8 cellular contexts compared by ENCODE assay signal in genomic region chr1:161399257-161399998, GRCh38. TPM values are rescaled to one million over a fixed set of nuclear protein-coding genes. Genes with fewer than 3 reads are reported as not detected.
A peak's percentile ranks its signal among the peaks of the same experiment; 100 is the strongest.
DNase-seq lines count a peak whose midpoint lies in the region; ATAC-seq and TF ChIP-seq lines count a peak whose summit lies in the region.

No MANE protein-coding gene starts in this region.

- peak overlapping the region; percentile 97 for H3K27ac ChIP-seq in HUES64 (ENCODE audit: low read depth, low read length)
- peak overlapping the region; percentile 97 for H3K27ac ChIP-seq in OCI-LY1 (ENCODE audit: low read depth, low read length, poor library complexity, severe bottlenecking)

- H3K4me1 ChIP-seq in HUES64 (ENCODE audit: insufficient read depth, low read length): no peaks in the 10 kb centered on the region
- H3K4me1 ChIP-seq in OCI-LY1 (ENCODE audit: insufficient read depth, low read length, severe bottlenecking): peaks cover 17% of the 10 kb centered on the region

- H3K36me3 ChIP-seq in HUES64 (ENCODE audit: insufficient read depth, low read length) (no peaks in the 10 kb centered on the region), OCI-LY1 (ENCODE audit: insufficient read depth, low read length) (peaks cover 7% of the 10 kb centered on the region; the same call in 1 of the 2 replicates)

- no peaks in the 10 kb centered on the region for H3K9me3 ChIP-seq in HUES64 (ENCODE audit: insufficient read depth, low read depth, low read length)
- peaks cover 5% of the 10 kb centered on the region; the same call in 1 of the 2 replicates for H3K9me3 ChIP-seq in OCI-LY1 (ENCODE audit: low read length)

- H3K9ac ChIP-seq in HUES64 (ENCODE audit: low read depth, low read length) (peak overlapping the region; percentile 79), OCI-LY1 (ENCODE audit: low read length) (peak overlapping the region; percentile 92)

- no peaks in the 10 kb centered on the region for H4K20me1 ChIP-seq in OCI-LY1 (ENCODE audit: insufficient read depth, low read length)

- H3K9me2 ChIP-seq in OCI-LY1 (ENCODE audit: low read depth, low read length): no peaks in the 10 kb centered on the region

- H2AFZ ChIP-seq in OCI-LY1 (ENCODE audit: low read length): peak overlapping the region; percentile 47

- DNase-seq in DMS 273 (lab: John Stamatoyannopoulos, UW; ENCODE audit: unreplicated experiment) (peak; percentile 98), activated T-cell treated with anti-CD3 and anti-CD28 coated beads for 1 hour (ENCODE audit: low read depth) (peak; percentile 93), epidermal melanocyte (ENCODE audit: insufficient read length, low spot score) (peak; percentile 74), middle frontal gyrus (ENCODE audit: extremely low spot score, low spot score) (peak; percentile 81)
- DNase-seq in stimulated activated CD8-positive, alpha-beta memory T cell treated with anti-CD3 and anti-CD28 coated beads, Interleukin-2, amount 100 ng/mL, for 1 hour (ENCODE audit: low read depth in 2 of 2): peak; percentile 87

- H3F3A ChIP-seq in OCI-LY1 (ENCODE audit: insufficient read depth, low read length): no peaks in the 10 kb centered on the region

- H3K79me2 ChIP-seq in OCI-LY1 (ENCODE audit: insufficient read depth, low read length): no peaks in the 10 kb centered on the region

- H3K27me3 ChIP-seq in HUES64 (ENCODE audit: insufficient read depth, low read length) (no peaks in the 10 kb centered on the region; the same call in 1 of the 2 replicates), OCI-LY1 (ENCODE audit: insufficient read depth, low read length) (no peaks in the 10 kb centered on the region; the same call in 1 of the 2 replicates)

- WGBS in HUES64: under 1% methylated on average over 53 of the region's 53 CpGs

- peak overlapping the region; percentile 87 for H3K4me2 ChIP-seq in OCI-LY1 (ENCODE audit: low read length)

- ATAC-seq in GM21447 (IDR thresholded peaks at IDR 0.05; ENCODE audit: unreplicated experiment): peak; percentile 57

- TF ChIP-seq CTCF in OCI-LY1 (IDR thresholded peaks at IDR 0.05; ENCODE audit: low read length): peak; percentile 78

- peak overlapping the region; percentile 79 for H3K4me3 ChIP-seq in HUES64 (ENCODE audit: low read length)
- H3K4me3 ChIP-seq in OCI-LY1 (ENCODE audit: low read depth, low read length, poor library complexity, severe bottlenecking): peak overlapping the region; percentile 84

RNA-seq across cellular contexts. Expression of gene CFAP126, which starts 31.8 kb away (rescaled TPM):
- polyA plus RNA-seq in HUES64 (2013, experiment 1 of 2): not detected
- polyA plus RNA-seq in HUES64 (2013, experiment 2 of 2): not detected

Comparison
In these comparisons a context has a peak if more than half of its experiments do, and no peak if none do; other contexts are left out.
1. Peak in every context shown above with its lines: DNase-seq, ATAC-seq, H3K4me3 ChIP-seq and H3K27ac ChIP-seq.